21 cellular contexts compared by ENCODE assay signal in genomic region chr7:134042307-134042706, GRCh38.
"Had no signal": no experiment of that assay in that cellular context is flagged by ENCODE, and none has a peak within 500 bp of the region (broad histone marks: within the 10 kb centered on the region; RNA-seq: fewer than 3 reads in every experiment).

No MANE protein-coding gene starts in this region.

- H3K9ac ChIP-seq: neural progenitor cell had no signal

- H3K27me3 Mint-ChIP-seq: activated T-cell treated with anti-CD3 and anti-CD28 coated beads, Interleukin-2, amount 50 U/mL, for 24 hours; activated T-helper 17 cell treated with anti-CD3 and anti-CD28 coated beads, Interleukin-2, amount 50 U/mL, for 72 hours; brain; naive thymus-derived CD8-positive, alpha-beta T cell; stimulated activated naive B cell treated with anti-CD40 and anti-IgM and Interleukin-4, amounts not matched to agents 10 μg/mL and 1 μg/mL and 100 μg/mL, for 72 hours had no signal

- ATAC-seq: activated naive CD4-positive, alpha-beta T cell treated with anti-CD3 and anti-CD28 coated beads, Interleukin-2, amount 50 U/mL, for 72 hours; activated T-helper 17 cell treated with anti-CD3 and anti-CD28 coated beads, Interleukin-2, amount 50 U/mL, for 72 hours; gastrocnemius medialis; naive thymus-derived CD8-positive, alpha-beta T cell; stimulated activated naive B cell treated with anti-CD40 and anti-IgM and Interleukin-4, amounts not matched to agents 10 μg/mL and 1 μg/mL and 100 μg/mL, for 72 hours had no signal

- H3K36me3 Mint-ChIP-seq: neural progenitor cell had no signal

- H3K4me3 Mint-ChIP-seq: activated T-cell treated with anti-CD3 and anti-CD28 coated beads, Interleukin-2, amount 50 U/mL, for 24 hours; activated T-helper 17 cell treated with anti-CD3 and anti-CD28 coated beads, Interleukin-2, amount 50 U/mL, for 72 hours; brain; naive thymus-derived CD8-positive, alpha-beta T cell; neural progenitor cell; stimulated activated naive B cell treated with anti-CD40 and anti-IgM and Interleukin-4, amounts not matched to agents 10 μg/mL and 1 μg/mL and 100 μg/mL, for 72 hours had no signal

- DNase-seq: activated CD4-positive, alpha-beta T cell treated with anti-CD3 and anti-CD28 coated beads, Interleukin-2, amount 50 U/mL, for 1 hour; activated CD4-positive, CD25-positive, alpha-beta regulatory T cell treated with anti-CD3 and anti-CD28 coated beads, Interleukin-2, amount 50 U/mL, for 72 hours; activated T-cell treated with anti-CD3 and anti-CD28 coated beads, Interleukin-2, amount 50 U/mL, for 24 hours; aorta; effector CD8-positive, alpha-beta T cell; gastrocnemius medialis; head of caudate nucleus; islet precursor cell; left cardiac atrium; naive thymus-derived CD8-positive, alpha-beta T cell; stimulated activated CD4-positive, alpha-beta T cell treated with anti-CD3 and anti-CD28 coated beads, Interleukin-2, amount 100 ng/mL, for 48 hours; stimulated activated CD8-positive, alpha-beta memory T cell treated with anti-CD3 and anti-CD28 coated beads, Interleukin-4, amount 100 ng/mL, for 48 hours; stimulated activated naive B cell treated with anti-CD40 and anti-IgM and Interleukin-4, amounts not matched to agents 10 μg/mL and 1 μg/mL and 100 μg/mL, for 72 hours; transverse colon; WERI-Rb-1 had no signal

- H3K27ac ChIP-seq: gastrocnemius medialis, transverse colon, WERI-Rb-1 had no signal

- H3K9me3 ChIP-seq: gastrocnemius medialis, transverse colon had no signal

- H3K4me1 ChIP-seq: gastrocnemius medialis, transverse colon had no signal

- H3K4me1 Mint-ChIP-seq: activated T-helper 17 cell treated with anti-CD3 and anti-CD28 coated beads, Interleukin-2, amount 50 U/mL, for 72 hours; naive thymus-derived CD8-positive, alpha-beta T cell; neural progenitor cell had no signal

- H3K27ac Mint-ChIP-seq: activated naive CD4-positive, alpha-beta T cell treated with anti-CD3 and anti-CD28 coated beads, Interleukin-2, amount 50 U/mL, for 72 hours; activated T-cell treated with anti-CD3 and anti-CD28 coated beads, Interleukin-2, amount 50 U/mL, for 24 hours; activated T-helper 17 cell treated with anti-CD3 and anti-CD28 coated beads, Interleukin-2, amount 50 U/mL, for 72 hours; naive thymus-derived CD8-positive, alpha-beta T cell; neural progenitor cell; stimulated activated naive B cell treated with anti-CD40 and anti-IgM and Interleukin-4, amounts not matched to agents 10 μg/mL and 1 μg/mL and 100 μg/mL, for 72 hours had no signal

- H3K4me3 ChIP-seq: gastrocnemius medialis, neural progenitor cell, transverse colon had no signal

- H3K4me2 ChIP-seq: neural progenitor cell had no signal

- H2AFZ ChIP-seq: neural progenitor cell had no signal

- H3K27me3 ChIP-seq: gastrocnemius medialis, neural progenitor cell, transverse colon had no signal

- H3K36me3 ChIP-seq: gastrocnemius medialis, neural progenitor cell, transverse colon, WERI-Rb-1 had no signal

- FAIRE-seq: TTC549, urothelium cell line had no signal

- H3K9me3 Mint-ChIP-seq: activated naive CD4-positive, alpha-beta T cell treated with anti-CD3 and anti-CD28 coated beads, Interleukin-2, amount 50 U/mL, for 72 hours; brain; neural progenitor cell; stimulated activated naive B cell treated with anti-CD40 and anti-IgM and Interleukin-4, amounts not matched to agents 10 μg/mL and 1 μg/mL and 100 μg/mL, for 72 hours had no signal
